ENCODE assay signal across 22 cellular contexts in the genomic region with DNA sequence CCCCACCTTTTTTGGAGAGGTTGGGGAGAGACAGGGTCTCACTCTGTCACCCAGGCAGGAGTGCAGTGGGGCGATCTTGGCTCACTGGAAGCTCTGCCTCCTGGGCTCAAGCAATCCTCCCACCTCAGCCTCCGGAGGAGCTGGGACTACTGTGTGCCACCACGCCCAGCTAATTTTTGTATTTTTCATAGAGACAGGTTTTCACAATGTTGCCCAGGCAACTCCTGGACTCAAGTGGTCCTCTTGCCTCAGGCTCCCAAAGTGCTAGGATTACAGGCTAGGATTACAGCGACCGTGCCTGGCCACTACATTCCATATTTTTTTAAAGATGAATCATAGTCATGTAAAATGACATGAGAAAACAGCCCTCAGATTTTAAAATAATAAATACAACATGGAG. TPM values are rescaled to one million over a fixed set of nuclear protein-coding genes. Genes with fewer than 3 reads are reported as not detected.
DNase-seq lines count a peak whose midpoint lies in the region; ATAC-seq and TF ChIP-seq lines count a peak whose summit lies in the region.
"Had no signal": no experiment of that assay in that cellular context is flagged by ENCODE, and none has a peak within 500 bp of the region (broad histone marks: within the 10 kb centered on the region; RNA-seq: fewer than 3 reads in every experiment).

No MANE protein-coding gene starts in this region.

- no peak for TF ChIP-seq CTCF in PC-3 (conservative IDR thresholded peaks at IDR 0.05; ENCODE audit: low read depth, low read length)

- POLR2A ChIA-PET in PC-3 (lab: Charles Lee; ENCODE audit: unreplicated experiment): interaction anchor here (0.6 kb wide), 2 partner anchors 10 to 36 kb away, joined by 3 to 5 read pairs; no protein-coding TSS in a partner anchor
- POLR2A ChIA-PET in naive thymus-derived CD4-positive, alpha-beta T cell (lab: Charles Lee): no interaction called here

- H3K9me2 ChIP-seq in PC-3 (replicated peaks; ENCODE audit: low read length): no peaks in the 10 kb centered on the region

- H3K4me1 ChIP-seq in PC-3 (ENCODE audit: insufficient read depth, low read length): peaks cover 16% of the 10 kb centered on the region
- no peaks in the 10 kb centered on the region for H3K4me1 ChIP-seq in naive thymus-derived CD4-positive, alpha-beta T cell (ENCODE audit: control insufficient read depth in 2 of 2, insufficient read depth in 2 of 2, low read length in 2 of 2)
- H3K4me1 ChIP-seq: BLaER1, HAP-1, SJSA1, upper lobe of left lung had no signal

- intact Hi-C loops in PC-3 (cut with micrococcal nuclease): loop anchor here (2.0 kb wide), 1 partner anchor 20 kb away; no protein-coding TSS in a partner anchor
- intact Hi-C loops in naive thymus-derived CD4-positive, alpha-beta T cell (cut with micrococcal nuclease): no loop called here

- H3K4me3 ChIP-seq in PC-3 (ENCODE audit: low read length): no peak overlapping the region
- H3K4me3 ChIP-seq in naive thymus-derived CD4-positive, alpha-beta T cell (ENCODE audit: low read length): no peak overlapping the region
- H3K4me3 ChIP-seq: BLaER1, HAP-1, MG63, SJSA1, upper lobe of left lung had no signal

- CTCF ChIA-PET in PC-3 (lab: Charles Lee): no interaction called here
- CTCF ChIA-PET in naive thymus-derived CD4-positive, alpha-beta T cell (lab: Charles Lee): no interaction called here

- H3K4me2 ChIP-seq in PC-3 (ENCODE audit: low read length): peak overlapping the region; percentile 37; the same call in 1 of the 2 replicates
- H3K4me2 ChIP-seq: BLaER1 had no signal

- H3K9me3 ChIP-seq in PC-3 (ENCODE audit: low read length): no peaks in the 10 kb centered on the region
- H3K9me3 ChIP-seq in naive thymus-derived CD4-positive, alpha-beta T cell (ENCODE audit: control insufficient read depth in 2 of 3, low read length in 3 of 3): no peaks in the 10 kb centered on the region
- H3K9me3 ChIP-seq: BLaER1, HAP-1, MG63, SJSA1, upper lobe of left lung had no signal

- no peaks in the 10 kb centered on the region for H4K20me1 ChIP-seq in PC-3 (ENCODE audit: low read length)
- H4K20me1 ChIP-seq: BLaER1 had no signal

- H3K4me1 Mint-ChIP-seq in central memory CD8-positive, alpha-beta T cell: peaks cover 12% of the 10 kb centered on the region
- peaks cover 0 to 14% (median 0%) of the 10 kb centered on the region in 7 donors for H3K4me1 Mint-ChIP-seq in naive thymus-derived CD4-positive, alpha-beta T cell
- H3K4me1 Mint-ChIP-seq: activated B cell treated with CpG ODN at 0.5 μM for 24 hours; activated naive CD4-positive, alpha-beta T cell treated with anti-CD3 and anti-CD28 coated beads, Interleukin-2, amount 10 ng/mL, durations not matched to agents 7 days and 5 days had no signal

- H3K27ac ChIP-seq in PC-3 (ENCODE audit: low read length): peak overlapping the region; percentile 54
- no peak overlapping the region for H3K27ac ChIP-seq in naive thymus-derived CD4-positive, alpha-beta T cell (ENCODE audit: low read depth, low read length)
- H3K27ac ChIP-seq: BLaER1, SJSA1, upper lobe of left lung had no signal

- peaks cover 38% of the 10 kb centered on the region for H3K36me3 ChIP-seq in PC-3 (ENCODE audit: low read depth, low read length)
- H3K36me3 ChIP-seq in naive thymus-derived CD4-positive, alpha-beta T cell (ENCODE audit: control insufficient read depth in 2 of 3, insufficient read depth in 3 of 3, low read length in 3 of 3): peaks cover 3 to 34% (median 15%) of the 10 kb centered on the region in 3 experiments

- H3K36me3 Mint-ChIP-seq in central memory CD8-positive, alpha-beta T cell (ENCODE audit: insufficient read depth): peaks cover 46% of the 10 kb centered on the region
- peaks cover 0 to 50% (median 31%) of the 10 kb centered on the region in 5 donors for H3K36me3 Mint-ChIP-seq in naive thymus-derived CD4-positive, alpha-beta T cell

- DNase-seq in ELR (ENCODE audit: low read depth) (peak; percentile 41), PC-3 (peak; percentile 81), myocyte (ENCODE audit: low read depth) (peak; percentile 63), NCI-H2107 (lab: John Stamatoyannopoulos, UW) (no peak), AG20443 (ENCODE audit: low spot score) (no peak)
- DNase-seq in central memory CD8-positive, alpha-beta T cell (ENCODE audit: low spot score in 2 of 2): no peak
- DNase-seq in naive thymus-derived CD4-positive, alpha-beta T cell: no peak
- DNase-seq in activated CD4-positive, alpha-beta T cell treated with anti-CD3 and anti-CD28 coated beads, Interleukin-2, amount 50 U/mL, for 48 hours: no peak
- DNase-seq: ACHN; activated B cell treated with CpG ODN at 0.5 μM for 24 hours; activated CD4-positive, alpha-beta T cell treated with anti-CD3 and anti-CD28 coated beads, Interleukin-2, amount 50 U/mL, for 4 hours; activated naive CD4-positive, alpha-beta T cell treated with anti-CD3 and anti-CD28 coated beads, Interleukin-2, amount 10 ng/mL, durations not matched to agents 7 days and 5 days; anterior cingulate cortex; left ventricle myocardium superior; MG63; naive thymus-derived CD8-positive, alpha-beta T cell; NCI-H510A treated with DMSO at 0.1 percent for 48 hours; nucleus accumbens; upper lobe of left lung had no signal

- no peak overlapping the region for H3K4me3 Mint-ChIP-seq in central memory CD8-positive, alpha-beta T cell
- no peak overlapping the region for H3K4me3 Mint-ChIP-seq in naive thymus-derived CD4-positive, alpha-beta T cell
- H3K4me3 Mint-ChIP-seq: activated B cell treated with CpG ODN at 0.5 μM for 24 hours; activated naive CD4-positive, alpha-beta T cell treated with anti-CD3 and anti-CD28 coated beads, Interleukin-2, amount 10 ng/mL, durations not matched to agents 7 days and 5 days; naive thymus-derived CD8-positive, alpha-beta T cell had no signal

- no TSS peak for BruUV-seq in PC-3 (replicated peaks; lab: Mats Ljungman, UMichigan)

- H2AFZ ChIP-seq in PC-3 (ENCODE audit: low read length): no peak overlapping the region

- H3K27me3 ChIP-seq in PC-3 (ENCODE audit: low read length): no peaks in the 10 kb centered on the region
- no peaks in the 10 kb centered on the region for H3K27me3 ChIP-seq in naive thymus-derived CD4-positive, alpha-beta T cell (ENCODE audit: control insufficient read depth in 2 of 2, insufficient read depth in 2 of 2, low read length in 2 of 2)
- H3K27me3 ChIP-seq: BLaER1, MG63, SJSA1, upper lobe of left lung had no signal

- peak overlapping the region; percentile 35 for H3K27ac Mint-ChIP-seq in central memory CD8-positive, alpha-beta T cell (ENCODE audit: low read depth)
- peak overlapping the region in 1 of 9 donors; percentile 59 for H3K27ac Mint-ChIP-seq in naive thymus-derived CD4-positive, alpha-beta T cell
- H3K27ac Mint-ChIP-seq: activated B cell treated with CpG ODN at 0.5 μM for 24 hours; activated naive CD4-positive, alpha-beta T cell treated with anti-CD3 and anti-CD28 coated beads, Interleukin-2, amount 10 ng/mL, durations not matched to agents 7 days and 5 days had no signal

- H3K9ac ChIP-seq in PC-3 (ENCODE audit: low read length): no peak overlapping the region
- H3K9ac ChIP-seq: BLaER1 had no signal

- H3K27me3 Mint-ChIP-seq in central memory CD8-positive, alpha-beta T cell: no peaks in the 10 kb centered on the region
- no peaks in the 10 kb centered on the region for H3K27me3 Mint-ChIP-seq in naive thymus-derived CD4-positive, alpha-beta T cell
- H3K27me3 Mint-ChIP-seq: activated B cell treated with CpG ODN at 0.5 μM for 24 hours; activated naive CD4-positive, alpha-beta T cell treated with anti-CD3 and anti-CD28 coated beads, Interleukin-2, amount 10 ng/mL, durations not matched to agents 7 days and 5 days; naive thymus-derived CD8-positive, alpha-beta T cell had no signal

- no peaks in the 10 kb centered on the region for H3K79me2 ChIP-seq in PC-3 (ENCODE audit: low read length)

- no peaks in the 10 kb centered on the region for H3F3A ChIP-seq in PC-3 (ENCODE audit: low read length, unreplicated experiment)

- ATAC-seq in PC-3: peak; percentile 99
- ATAC-seq in central memory CD8-positive, alpha-beta T cell (replicated peaks; ENCODE audit: extremely low read depth, poor library complexity, severe bottlenecking): no peak
- ATAC-seq in naive thymus-derived CD4-positive, alpha-beta T cell: no peak
- ATAC-seq: left ventricle myocardium superior; naive thymus-derived CD8-positive, alpha-beta T cell had no signal

- H3K9me3 Mint-ChIP-seq in central memory CD8-positive, alpha-beta T cell: no peaks in the 10 kb centered on the region
- H3K9me3 Mint-ChIP-seq in naive thymus-derived CD4-positive, alpha-beta T cell: no peaks in the 10 kb centered on the region
- H3K9me3 Mint-ChIP-seq: activated B cell treated with CpG ODN at 0.5 μM for 24 hours; activated naive CD4-positive, alpha-beta T cell treated with anti-CD3 and anti-CD28 coated beads, Interleukin-2, amount 10 ng/mL, durations not matched to agents 7 days and 5 days; naive thymus-derived CD8-positive, alpha-beta T cell had no signal

RNA-seq across cellular contexts. Expression of a gene that starts 32.4 kb away (rescaled TPM):
- 14.2 and 16.2 TPM in 2 replicates for total RNA-seq in PC-3 (2014; rRNA removed)
- 13.9 and 15.5 TPM in 2 replicates for total RNA-seq in myocyte
- polyA plus RNA-seq in myocyte (2012): 4.8 TPM
- total RNA-seq in naive thymus-derived CD4-positive, alpha-beta T cell: 10 to 100 TPM; 14.4 to 32.0 (median 23.5) TPM
- polyA plus RNA-seq in naive thymus-derived CD4-positive, alpha-beta T cell: 10 to 100 TPM; 32.5 to 42.6 TPM

Comparison
In these comparisons a context has a peak if more than half of its experiments do, and no peak if none do; other contexts are left out.
1. DNase-seq: peak in ELR (single experiment), PC-3 (single experiment) and myocyte (single experiment); none in central memory CD8-positive, alpha-beta T cell (0 of 2), NCI-H2107 (single experiment), AG20443 (single experiment), naive thymus-derived CD4-positive, alpha-beta T cell (0 of 9) and activated CD4-positive, alpha-beta T cell treated with anti-CD3 and anti-CD28 coated beads, Interleukin-2, amount 50 U/mL, for 48 hours (0 of 2).